10 cellular contexts compared by ENCODE assay signal in the genomic region with DNA sequence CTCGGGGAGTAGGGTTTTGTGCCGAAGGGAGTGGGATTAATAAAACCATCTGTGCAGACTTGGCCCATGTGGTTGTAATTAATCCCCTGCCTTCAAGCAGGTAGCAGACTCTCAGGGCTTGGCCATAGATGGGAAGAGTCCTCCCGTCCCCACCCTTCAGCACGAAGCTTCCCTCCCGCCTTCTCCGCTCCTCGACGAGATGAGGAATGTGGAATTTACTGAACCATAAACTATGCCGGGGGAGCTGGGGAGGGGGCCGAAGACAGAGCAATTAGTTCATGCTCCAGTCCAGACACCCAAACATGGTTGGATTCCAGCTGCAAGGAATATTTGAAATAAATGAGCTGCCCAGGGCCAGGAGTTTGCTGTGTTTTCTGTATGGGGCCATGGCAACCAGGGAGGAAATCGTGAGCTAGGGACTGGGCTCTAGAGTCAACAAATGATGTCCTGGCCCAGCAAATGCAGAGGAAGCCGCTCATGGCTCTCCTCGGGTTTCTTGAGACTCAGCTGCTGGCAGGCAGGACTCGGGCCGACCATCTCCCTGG.
DNase-seq lines count a peak whose midpoint lies in the region; ATAC-seq and TF ChIP-seq lines count a peak whose summit lies in the region.
"Had no signal": no experiment of that assay in that cellular context is flagged by ENCODE, and none has a peak within 500 bp of the region (broad histone marks: within the 10 kb centered on the region; RNA-seq: fewer than 3 reads in every experiment).

No MANE protein-coding gene starts in this region.

- no peak overlapping the region for H3K4me3 ChIP-seq in foreskin fibroblast (ENCODE audit: low read depth in 1 of 2, low read length in 2 of 2)

- H3K9me3 Mint-ChIP-seq in stimulated activated naive B cell treated with anti-CD40 and anti-IgM and Interleukin-4, amounts not matched to agents 10 μg/mL and 1 μg/mL and 100 μg/mL, for 72 hours = no peaks in the 10 kb centered on the region

- no peak for TF ChIP-seq CTCF in foreskin fibroblast (IDR thresholded peaks at IDR 0.05; ENCODE audit: low read depth, low read length)

- ATAC-seq in Right ventricle myocardium inferior = peak; percentile 76
- no peak for ATAC-seq in stimulated activated naive B cell treated with anti-CD40 and anti-IgM and Interleukin-4, amounts not matched to agents 10 μg/mL and 1 μg/mL and 100 μg/mL, for 72 hours (replicated peaks)
- ATAC-seq in GM21423 (IDR thresholded peaks at IDR 0.05; ENCODE audit: unreplicated experiment) = no peak
- no peak for ATAC-seq in activated CD4-positive, CD25-positive, alpha-beta regulatory T cell treated with anti-CD3 and anti-CD28 coated beads, Interleukin-2, amount 50 U/mL, for 24 hours
- ATAC-seq in HG02678 (IDR thresholded peaks at IDR 0.05; ENCODE audit: unreplicated experiment) = no peak

- DNase-seq in Right ventricle myocardium inferior (ENCODE audit: missing footprints) (peak; percentile 68), cardiac septum (ENCODE audit: low spot score) (no peak), foreskin fibroblast (peak; percentile 33 to 55), non-pigmented ciliary epithelial cell (ENCODE audit: low read depth) (peak; percentile 32)
- DNase-seq in stimulated activated naive B cell treated with anti-CD40 and anti-IgM and Interleukin-4, amounts not matched to agents 10 μg/mL and 1 μg/mL and 100 μg/mL, for 72 hours = no peak
- DNase-seq: activated CD4-positive, alpha-beta T cell treated with anti-CD3 and anti-CD28 coated beads, Interleukin-2, amount 50 U/mL, for 1 hour; NCI-H446 treated with DMSO at 0.1 percent for 48 hours had no signal

- H3K36me3 Mint-ChIP-seq in stimulated activated naive B cell treated with anti-CD40 and anti-IgM and Interleukin-4, amounts not matched to agents 10 μg/mL and 1 μg/mL and 100 μg/mL, for 72 hours = peaks cover 0 to 4% of the 10 kb centered on the region in 2 donors

- no peak overlapping the region for H3K27ac Mint-ChIP-seq in stimulated activated naive B cell treated with anti-CD40 and anti-IgM and Interleukin-4, amounts not matched to agents 10 μg/mL and 1 μg/mL and 100 μg/mL, for 72 hours

- no peak overlapping the region for H3K4me3 Mint-ChIP-seq in stimulated activated naive B cell treated with anti-CD40 and anti-IgM and Interleukin-4, amounts not matched to agents 10 μg/mL and 1 μg/mL and 100 μg/mL, for 72 hours

- H3K4me1 Mint-ChIP-seq in stimulated activated naive B cell treated with anti-CD40 and anti-IgM and Interleukin-4, amounts not matched to agents 10 μg/mL and 1 μg/mL and 100 μg/mL, for 72 hours = peaks cover 9% of the 10 kb centered on the region in 2 donors

- no peaks in the 10 kb centered on the region for H3K27me3 Mint-ChIP-seq in stimulated activated naive B cell treated with anti-CD40 and anti-IgM and Interleukin-4, amounts not matched to agents 10 μg/mL and 1 μg/mL and 100 μg/mL, for 72 hours

- intact Hi-C loops in Right ventricle myocardium inferior (cut with DNase I) (no loop called here), cardiac septum (cut with DNase I) (no loop called here)

Comparison
In these comparisons a context has a peak if more than half of its experiments do, and no peak if none do; other contexts are left out.
1. DNase-seq: peak in Right ventricle myocardium inferior (single experiment), foreskin fibroblast (2 of 2) and non-pigmented ciliary epithelial cell (single experiment); none in cardiac septum (single experiment) and stimulated activated naive B cell treated with anti-CD40 and anti-IgM and Interleukin-4, amounts not matched to agents 10 μg/mL and 1 μg/mL and 100 μg/mL, for 72 hours (single experiment).